In the genomic region with DNA sequence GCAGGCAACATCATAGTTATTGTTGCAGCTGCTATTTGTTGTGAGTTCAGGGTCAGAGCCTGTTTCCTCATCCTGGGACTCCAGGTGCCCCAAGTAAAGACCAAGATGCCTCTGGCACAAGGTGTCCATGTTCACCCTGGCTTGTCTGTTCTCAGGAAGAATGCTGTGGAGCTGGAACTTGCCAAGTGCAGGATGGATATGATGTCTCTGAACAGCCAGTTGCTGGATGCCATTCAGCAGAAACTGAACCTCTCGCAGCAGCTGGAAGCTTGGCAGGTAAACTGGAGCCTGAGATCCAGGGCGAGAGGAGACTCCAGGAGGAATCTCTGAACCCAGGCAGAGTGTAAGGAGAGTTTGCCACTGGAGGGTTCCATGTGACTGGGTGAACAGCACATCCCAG, we compare ENCODE assay signal across 1 cellular context.
TF ChIP-seq lines count a peak whose summit lies in the region.

No MANE protein-coding gene starts in this region.

TF ChIP-seq in WTC11, 78 proteins besides CTCF, POLR2A, EP300 and RAD21 (continued from another document):
- TF ChIP-seq ZNF232 (CRISPR knock-in tag; IDR thresholded peaks at IDR 0.05), result no peak
- TF ChIP-seq ZNF317 (CRISPR knock-in tag; IDR thresholded peaks at IDR 0.05; ENCODE audit: borderline replicate concordance, low read depth), result no peak
- TF ChIP-seq IRF2 (CRISPR knock-in tag; IDR thresholded peaks at IDR 0.05; ENCODE audit: borderline replicate concordance, low read depth), result no peak
- TF ChIP-seq, protein P1, sequence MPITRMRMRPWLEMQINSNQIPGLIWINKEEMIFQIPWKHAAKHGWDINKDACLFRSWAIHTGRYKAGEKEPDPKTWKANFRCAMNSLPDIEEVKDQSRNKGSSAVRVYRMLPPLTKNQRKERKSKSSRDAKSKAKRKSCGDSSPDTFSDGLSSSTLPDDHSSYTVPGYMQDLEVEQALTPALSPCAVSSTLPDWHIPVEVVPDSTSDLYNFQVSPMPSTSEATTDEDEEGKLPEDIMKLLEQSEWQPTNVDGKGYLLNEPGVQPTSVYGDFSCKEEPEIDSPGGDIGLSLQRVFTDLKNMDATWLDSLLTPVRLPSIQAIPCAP (CRISPR knock-in tag; IDR thresholded peaks at IDR 0.05), result no peak
- TF ChIP-seq, protein P2, sequence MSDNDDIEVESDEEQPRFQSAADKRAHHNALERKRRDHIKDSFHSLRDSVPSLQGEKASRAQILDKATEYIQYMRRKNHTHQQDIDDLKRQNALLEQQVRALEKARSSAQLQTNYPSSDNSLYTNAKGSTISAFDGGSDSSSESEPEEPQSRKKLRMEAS (CRISPR knock-in tag; IDR thresholded peaks at IDR 0.05), result no peak
- no peak for TF ChIP-seq FOXK1 (CRISPR knock-in tag; IDR thresholded peaks at IDR 0.05)
- no peak for TF ChIP-seq CREB1 (CRISPR knock-in tag; IDR thresholded peaks at IDR 0.05)
